ENCODE assay signal across 10 cellular contexts in the genomic region with DNA sequence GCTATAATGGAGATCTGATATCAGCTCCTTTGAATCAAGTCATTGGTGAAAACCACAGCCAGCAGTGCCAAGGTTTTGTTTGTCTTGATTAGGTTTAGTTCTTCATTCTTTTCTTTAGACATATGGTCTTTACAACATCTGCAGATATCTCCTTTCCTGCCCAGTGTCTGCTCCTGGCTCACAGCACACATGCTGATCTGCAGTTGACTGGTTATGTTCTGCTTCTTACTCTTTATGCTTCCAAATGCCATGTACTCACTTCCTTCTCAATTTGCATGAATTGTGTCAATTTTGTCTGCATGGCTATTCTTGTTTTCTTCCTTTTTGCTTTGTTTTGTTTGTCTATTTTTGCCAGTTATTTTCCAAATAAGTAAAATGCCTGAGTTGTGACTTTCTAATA. TPM values are rescaled to one million over a fixed set of nuclear protein-coding genes. Genes with fewer than 3 reads are reported as not detected.
DNase-seq lines count a peak whose midpoint lies in the region; ATAC-seq, FAIRE-seq and TF ChIP-seq lines count a peak whose summit lies in the region.
"Had no signal": no experiment of that assay in that cellular context is flagged by ENCODE, and none has a peak within 500 bp of the region (broad histone marks: within the 10 kb centered on the region; RNA-seq: fewer than 3 reads in every experiment).

No MANE protein-coding gene starts in this region.

- H3K4me3 ChIP-seq in CD4-positive, CD25-positive, alpha-beta regulatory T cell (ENCODE audit: low read depth, low read length) = peak overlapping the region; percentile 100
- H3K4me3 ChIP-seq in Peyer's patch = no peak overlapping the region
- H3K4me3 ChIP-seq in left lung = peak overlapping the region in 1 of 2 donors; percentile 1
- no peak overlapping the region for H3K4me3 ChIP-seq in aorta (ENCODE audit: low read length in 2 of 2)
- H3K4me3 ChIP-seq: ascending aorta had no signal

- no peaks in the 10 kb centered on the region for H3K9me3 ChIP-seq in CD4-positive, CD25-positive, alpha-beta regulatory T cell (ENCODE audit: control insufficient read depth in 2 of 2, low read length in 2 of 2)
- no peaks in the 10 kb centered on the region for H3K9me3 ChIP-seq in Peyer's patch
- no peaks in the 10 kb centered on the region for H3K9me3 ChIP-seq in left lung
- no peaks in the 10 kb centered on the region for H3K9me3 ChIP-seq in aorta (ENCODE audit: control insufficient read depth, low read length)
- H3K9me3 ChIP-seq: ascending aorta had no signal

- H3K27me3 ChIP-seq in CD4-positive, CD25-positive, alpha-beta regulatory T cell (ENCODE audit: control insufficient read depth, insufficient read depth, low read length) = no peaks in the 10 kb centered on the region
- no peaks in the 10 kb centered on the region for H3K27me3 ChIP-seq in Peyer's patch
- no peaks in the 10 kb centered on the region for H3K27me3 ChIP-seq in left lung
- H3K27me3 ChIP-seq in aorta (ENCODE audit: control insufficient read depth in 1 of 2, insufficient read depth in 2 of 2, low read length in 1 of 2) = no peaks in the 10 kb centered on the region
- H3K27me3 ChIP-seq: ascending aorta had no signal

- DNase-seq in CD4-positive, CD25-positive, alpha-beta regulatory T cell = no peak
- DNase-seq in GM19239 (ENCODE audit: insufficient read length, low spot score) (no peak), Peyer's patch (peak in 2 of 3 donors; percentile 69 to 70), left lung (no peak), T-helper 9 cell (no peak), aorta (no peak), amygdala (lab: John Stamatoyannopoulos, UW) (no peak), superior temporal gyrus (ENCODE audit: extremely low spot score) (no peak)
- DNase-seq: left colon had no signal

- H3K27me3 Mint-ChIP-seq in CD4-positive, CD25-positive, alpha-beta regulatory T cell = no peaks in the 10 kb centered on the region

- H3K9me3 Mint-ChIP-seq in CD4-positive, CD25-positive, alpha-beta regulatory T cell = no peaks in the 10 kb centered on the region

- peak overlapping the region; percentile 88 for H3K27ac ChIP-seq in CD4-positive, CD25-positive, alpha-beta regulatory T cell (ENCODE audit: insufficient read depth, low read length, poor library complexity, severe bottlenecking)
- H3K27ac ChIP-seq in Peyer's patch (peak overlapping the region in 3 of 4 donors; percentile 52 to 82 (median 54)), left lung (peak overlapping the region; percentile 37 to 85), aorta (ENCODE audit: low read depth in 1 of 2, low read length in 2 of 2) (no peak overlapping the region)

- ATAC-seq in CD4-positive, CD25-positive, alpha-beta regulatory T cell (ENCODE audit: low read depth in 2 of 2) = no peak
- ATAC-seq in left lung = peak; percentile 26
- ATAC-seq in aorta (ENCODE audit: low FRiP score) = no peak
- ATAC-seq: left colon had no signal

- peak overlapping the region; percentile 78 to 92 (median 92) for H3K27ac Mint-ChIP-seq in CD4-positive, CD25-positive, alpha-beta regulatory T cell

- peak; percentile 64 for FAIRE-seq in GM19239 (lab: Jason Lieb, UNC)

- intact Hi-C loops in left lung (cut with DNase I) = loop anchor here in 1 of 2 donors (10.0 kb wide), 1 partner anchor 172 kb away; no protein-coding TSS in a partner anchor
- intact Hi-C loops in aorta (cut with DNase I) = no loop called here

- TF ChIP-seq POLR2A in Peyer's patch (IDR thresholded peaks at IDR 0.05) = no peak

- H3K4me3 Mint-ChIP-seq in CD4-positive, CD25-positive, alpha-beta regulatory T cell = peak overlapping the region in 3 of 4 donors; percentile 70 to 78 (median 76)

- TF ChIP-seq CTCF in Peyer's patch (IDR thresholded peaks at IDR 0.05) (no peak), left lung (IDR thresholded peaks at IDR 0.05) (no peak)

- H3K36me3 ChIP-seq in CD4-positive, CD25-positive, alpha-beta regulatory T cell (ENCODE audit: control insufficient read depth, insufficient read depth, low read length) = peaks cover 37% of the 10 kb centered on the region
- no peaks in the 10 kb centered on the region for H3K36me3 ChIP-seq in Peyer's patch
- no peaks in the 10 kb centered on the region for H3K36me3 ChIP-seq in left lung
- H3K36me3 ChIP-seq in aorta (ENCODE audit: control insufficient read depth in 1 of 2, insufficient read depth in 2 of 2, low read length in 1 of 2) = no peaks in the 10 kb centered on the region
- H3K36me3 ChIP-seq: ascending aorta had no signal

- H3K4me1 ChIP-seq in CD4-positive, CD25-positive, alpha-beta regulatory T cell (ENCODE audit: control insufficient read depth, insufficient read depth, low read length, poor library complexity, severe bottlenecking) = peaks cover 99% of the 10 kb centered on the region
- H3K4me1 ChIP-seq in Peyer's patch (peaks cover 0 to 20% (median 6%) of the 10 kb centered on the region in 4 donors), left lung (peaks cover 9 to 93% of the 10 kb centered on the region in 2 donors), aorta (ENCODE audit: control insufficient read depth in 1 of 2, insufficient read depth in 2 of 2, low read length in 2 of 2) (no peaks in the 10 kb centered on the region)
- H3K4me1 ChIP-seq: ascending aorta had no signal

- H3K36me3 Mint-ChIP-seq in CD4-positive, CD25-positive, alpha-beta regulatory T cell = peaks cover 41% of the 10 kb centered on the region

- peaks cover 40 to 94% (median 83%) of the 10 kb centered on the region in 4 donors for H3K4me1 Mint-ChIP-seq in CD4-positive, CD25-positive, alpha-beta regulatory T cell

RNA-seq across cellular contexts. Expression of a gene that starts 8.0 kb away (rescaled TPM):
- total RNA-seq in CD4-positive, CD25-positive, alpha-beta regulatory T cell = 142 TPM
- 100 to 1,000 TPM in 3 of 4 donors, 10 to 100 TPM in 1; 97.8 to 148 (median 124) TPM for polyA plus RNA-seq in CD4-positive, CD25-positive, alpha-beta regulatory T cell
- 10 to 100 TPM in 2 of 4 donors, 1 to 10 TPM in 2; 4.9 to 82.5 (median 8.7) TPM for total RNA-seq in Peyer's patch
- total RNA-seq in left lung = 10 to 100 TPM; 16.5 to 43.5 TPM
- total RNA-seq in aorta = 10 to 100 TPM in 1 of 2 donors, 1 to 10 TPM in 1; 6.8 to 21.1 TPM
- 1 to 10 TPM; 2.6 to 6.0 TPM for polyA plus RNA-seq in aorta

Comparison
In these comparisons a context has a peak if more than half of its experiments do, and no peak if none do; other contexts are left out.
1. DNase-seq: peak in Peyer's patch (2 of 3); none in CD4-positive, CD25-positive, alpha-beta regulatory T cell (0 of 3), GM19239 (single experiment), left lung (0 of 2), T-helper 9 cell (single experiment), aorta (0 of 2), amygdala (0 of 56) and superior temporal gyrus (single experiment).
2. H3K27ac ChIP-seq: peak in CD4-positive, CD25-positive, alpha-beta regulatory T cell (single experiment), Peyer's patch (3 of 4) and left lung (2 of 2); none in aorta (0 of 2).